Comparison of ENCODE assay signal across 8 cellular contexts in the genomic region with DNA sequence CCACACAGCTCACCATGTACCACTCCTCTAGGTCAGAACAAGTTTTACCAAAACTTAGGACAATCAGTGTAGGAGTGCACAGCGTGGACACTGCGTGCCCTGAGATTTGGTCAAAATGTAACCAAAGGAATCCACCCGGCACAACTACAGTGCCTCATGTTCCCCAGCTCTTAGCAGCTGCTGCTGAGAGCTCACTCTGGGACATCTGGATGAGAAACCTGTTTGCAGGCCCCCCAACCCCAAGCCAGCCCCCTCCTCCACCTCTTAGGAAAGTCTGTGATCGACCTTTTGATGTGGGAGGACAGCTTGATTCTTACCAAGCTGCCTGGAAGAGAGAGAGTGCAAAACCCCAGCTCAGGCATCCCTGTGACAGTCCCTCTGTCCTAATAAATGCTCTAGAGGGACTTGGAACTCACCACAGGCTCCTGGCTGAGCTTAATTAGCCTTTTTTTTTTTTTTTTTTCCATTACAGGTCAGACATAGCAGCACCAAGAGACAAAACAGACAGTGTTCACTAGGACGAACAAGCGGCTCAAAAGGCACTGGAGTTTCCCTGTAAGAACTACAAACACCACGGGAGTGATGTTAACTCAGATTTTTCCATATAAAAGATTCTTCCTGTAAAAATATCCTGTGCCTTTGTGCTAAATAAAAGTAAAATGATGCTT.
DNase-seq lines count a peak whose midpoint lies in the region; FAIRE-seq and TF ChIP-seq lines count a peak whose summit lies in the region.

No MANE protein-coding gene starts in this region.

- H3K9ac ChIP-seq in neural progenitor cell = no peak overlapping the region

- H3K36me3 Mint-ChIP-seq in neural progenitor cell = peaks cover 9% of the 10 kb centered on the region

- H3K9me3 Mint-ChIP-seq in neural progenitor cell = no peaks in the 10 kb centered on the region

- H3K27me3 ChIP-seq in Peyer's patch (no peaks in the 10 kb centered on the region), neural progenitor cell (no peaks in the 10 kb centered on the region)

- peaks cover 33% of the 10 kb centered on the region for H4K20me1 ChIP-seq in neural progenitor cell (ENCODE audit: low read depth)

- no peaks in the 10 kb centered on the region for H3K27me3 Mint-ChIP-seq in neural progenitor cell (ENCODE audit: insufficient read depth, low read depth)

- H3K36me3 ChIP-seq in Peyer's patch (no peaks in the 10 kb centered on the region), neural progenitor cell (no peaks in the 10 kb centered on the region)

- H3F3A ChIP-seq in neural progenitor cell (ENCODE audit: low read depth) = peaks cover 22% of the 10 kb centered on the region

- no peak for FAIRE-seq in H54 (lab: Jason Lieb, UNC)

- H3K27ac ChIP-seq in Peyer's patch (peak overlapping the region; percentile 67 to 93 (median 84)), neural progenitor cell (peak overlapping the region; percentile 49)

- H3K4me1 Mint-ChIP-seq in neural progenitor cell = peaks cover 69% of the 10 kb centered on the region

- peak; percentile 18 for DNase-seq in AG10803 (ENCODE audit: low read depth)
- no peak for DNase-seq in Peyer's patch
- no peak for DNase-seq in fibroblast of pulmonary artery (ENCODE audit: low read depth)
- DNase-seq in neural progenitor cell (ENCODE audit: low spot score) = peak; percentile 51
- DNase-seq in stimulated activated CD4-positive, alpha-beta T cell treated with anti-CD3 and anti-CD28 coated beads, Interleukin-4, amount 100 ng/mL, for 4 hours = no peak
- no peak for DNase-seq in H54 (ENCODE audit: insufficient read length, low spot score)
- no peak for DNase-seq in NCI-H1048 (lab: John Stamatoyannopoulos, UW)
- DNase-seq in NCI-H187 (lab: John Stamatoyannopoulos, UW) = no peak

- H2AFZ ChIP-seq in neural progenitor cell (replicated peaks) = no peak overlapping the region

- H3K79me2 ChIP-seq in neural progenitor cell (ENCODE audit: low read depth) = peaks cover 7% of the 10 kb centered on the region

- peak overlapping the region; percentile 82 for H3K4me2 ChIP-seq in neural progenitor cell

- H3K4me3 ChIP-seq in AG10803 (ENCODE audit: low read length) = peak overlapping the region; percentile 89
- peak overlapping the region; percentile 28 to 76 (median 52) for H3K4me3 ChIP-seq in Peyer's patch
- peak overlapping the region; percentile 73 for H3K4me3 ChIP-seq in fibroblast of pulmonary artery (replicated peaks; ENCODE audit: low read depth, low read length)
- peak overlapping the region; percentile 40 for H3K4me3 ChIP-seq in neural progenitor cell

- H3K9me3 ChIP-seq in Peyer's patch (no peaks in the 10 kb centered on the region), neural progenitor cell (ENCODE audit: low read depth) (no peaks in the 10 kb centered on the region)

- TF ChIP-seq POLR2A in Peyer's patch (IDR thresholded peaks at IDR 0.05) (no peak), H54 (IDR thresholded peaks at IDR 0.05; ENCODE audit: low read depth, low read length) (no peak)

- H3K4me3 Mint-ChIP-seq in neural progenitor cell = peak overlapping the region; percentile 95

- peaks cover 0 to 55% (median 4%) of the 10 kb centered on the region in 4 donors for H3K4me1 ChIP-seq in Peyer's patch
- H3K4me1 ChIP-seq in neural progenitor cell = peaks cover 54% of the 10 kb centered on the region

- TF ChIP-seq CTCF in AG10803 (conservative IDR thresholded peaks at IDR 0.05; ENCODE audit: low read length) = no peak
- TF ChIP-seq CTCF in Peyer's patch (IDR thresholded peaks at IDR 0.05) = no peak
- no peak for TF ChIP-seq CTCF in fibroblast of pulmonary artery (IDR thresholded peaks at IDR 0.05; ENCODE audit: low read length, missing control alignments)
- no peak for TF ChIP-seq CTCF in neural progenitor cell (IDR thresholded peaks at IDR 0.05)

- peak overlapping the region; percentile 99 for H3K27ac Mint-ChIP-seq in neural progenitor cell

Comparison
In these comparisons a context has a peak if more than half of its experiments do, and no peak if none do; other contexts are left out.
1. DNase-seq: peak in AG10803 (single experiment) and neural progenitor cell (single experiment); none in Peyer's patch (0 of 3), fibroblast of pulmonary artery (single experiment), stimulated activated CD4-positive, alpha-beta T cell treated with anti-CD3 and anti-CD28 coated beads, Interleukin-4, amount 100 ng/mL, for 4 hours (0 of 2), H54 (single experiment), NCI-H1048 (single experiment) and NCI-H187 (0 of 2).
2. Peak in every context shown above with its lines, with median percentiles within 50 percentile points of each other: H3K4me3 ChIP-seq.